10 cellular contexts compared by ENCODE assay signal in genomic region chr1:47532831-47533175, GRCh38.
DNase-seq lines count a peak whose midpoint lies in the region; TF ChIP-seq lines count a peak whose summit lies in the region.
"Had no signal": no experiment of that assay in that cellular context is flagged by ENCODE, and none has a peak within 500 bp of the region (broad histone marks: within the 10 kb centered on the region; RNA-seq: fewer than 3 reads in every experiment).

No MANE protein-coding gene starts in this region.

- no peaks in the 10 kb centered on the region for H3K79me2 ChIP-seq in osteoblast (ENCODE audit: insufficient read depth, low read length)

- peak overlapping the region; percentile 47 for H3K4me3 ChIP-seq in AG09309 (ENCODE audit: control insufficient read depth, low read depth, low read length)
- H3K4me3 ChIP-seq in Peyer's patch: peak overlapping the region in 3 of 4 donors; percentile 21 to 50 (median 39)
- H3K4me3 ChIP-seq in fibroblast of mammary gland (ENCODE audit: control insufficient read depth, low read depth, low read length): peak overlapping the region; percentile 34
- peak overlapping the region; percentile 71 for H3K4me3 ChIP-seq in osteoblast (ENCODE audit: insufficient read depth, low read length)

- no peaks in the 10 kb centered on the region for H3K27me3 ChIP-seq in Peyer's patch
- peaks cover 4% of the 10 kb centered on the region for H3K27me3 ChIP-seq in osteoblast (ENCODE audit: insufficient read depth, low read length)

- no peaks in the 10 kb centered on the region for H4K20me1 ChIP-seq in osteoblast (ENCODE audit: insufficient read depth, low read length)

- peak overlapping the region; percentile 66 for H3K4me2 ChIP-seq in osteoblast (ENCODE audit: insufficient read depth, low read length)

- H3K4me1 ChIP-seq in Peyer's patch: peaks cover 0 to 9% (median 0%) of the 10 kb centered on the region in 4 donors
- H3K4me1 ChIP-seq in osteoblast (ENCODE audit: insufficient read depth, low read length): peaks cover 11% of the 10 kb centered on the region

- H3K36me3 ChIP-seq in Peyer's patch (no peaks in the 10 kb centered on the region), osteoblast (ENCODE audit: insufficient read depth, low read length) (no peaks in the 10 kb centered on the region)

- no peak for TF ChIP-seq POLR2A in Peyer's patch (IDR thresholded peaks at IDR 0.05)

- peak overlapping the region; percentile 49 for H2AFZ ChIP-seq in osteoblast (ENCODE audit: low read length)

- DNase-seq in AG09309 (ENCODE audit: low read depth) (no peak), Peyer's patch (no peak), fibroblast of mammary gland (ENCODE audit: low read depth) (no peak), osteoblast (ENCODE audit: insufficient read length, low spot score, missing footprints) (no peak), NCI-H1694 treated with DMSO at 0.1 percent for 48 hours (lab: John Stamatoyannopoulos, UW) (no peak), NAMALWA (ENCODE audit: low spot score) (no peak), HK-2 (ENCODE audit: unreplicated experiment) (no peak), HCEC 1CT (no peak)
- DNase-seq: COR-L47; stimulated activated CD4-positive, alpha-beta T cell treated with anti-CD3 and anti-CD28 coated beads, Interleukin-4, amount 100 ng/mL, for 24 hours had no signal

- H3K27ac ChIP-seq in Peyer's patch: no peak overlapping the region
- H3K27ac ChIP-seq in osteoblast (ENCODE audit: low read depth, low read length): no peak overlapping the region

- peaks cover 0 to 9% (median 0%) of the 10 kb centered on the region in 4 donors for H3K9me3 ChIP-seq in Peyer's patch
- H3K9me3 ChIP-seq in osteoblast (ENCODE audit: low read depth, low read length): peaks cover 2% of the 10 kb centered on the region

- no peak for TF ChIP-seq CTCF in AG09309 (IDR thresholded peaks at IDR 0.05; ENCODE audit: control insufficient read depth, insufficient read depth, low read depth, low read length, missing control alignments)
- TF ChIP-seq CTCF in Peyer's patch (IDR thresholded peaks at IDR 0.05): no peak
- TF ChIP-seq CTCF in fibroblast of mammary gland (conservative IDR thresholded peaks at IDR 0.05; ENCODE audit: control insufficient read depth, insufficient read depth, low read depth, low read length): no peak
- no peak for TF ChIP-seq CTCF in osteoblast (IDR thresholded peaks at IDR 0.05; ENCODE audit: extremely low read depth, low read depth, low read length)
